In the genomic region with DNA sequence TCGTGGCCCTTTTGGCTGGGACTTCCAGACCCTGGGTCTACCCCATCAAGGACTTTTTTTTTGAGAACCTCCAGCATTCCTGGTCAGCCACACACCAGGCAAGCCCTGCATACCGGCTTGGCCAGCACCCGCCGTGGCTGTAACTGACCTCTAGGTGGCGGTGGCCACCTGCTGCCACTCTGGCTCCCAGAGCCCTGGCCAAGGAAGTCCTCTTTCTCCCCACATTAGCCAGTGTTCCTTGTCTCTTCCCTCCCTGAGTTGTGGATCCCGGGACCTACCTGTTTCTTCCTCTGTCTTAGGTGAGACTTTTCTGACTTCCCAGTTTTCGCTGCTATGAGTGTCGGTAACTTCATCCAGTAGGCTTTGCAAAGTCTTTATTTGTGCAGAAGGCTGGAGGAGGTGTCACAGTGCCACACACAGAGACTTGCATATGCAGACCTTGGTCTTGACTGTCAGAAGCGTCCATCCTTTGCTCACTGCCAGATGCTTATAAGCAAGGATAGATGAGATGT, we compare ENCODE assay signal across 9 cellular contexts.
DNase-seq lines count a peak whose midpoint lies in the region; ATAC-seq and TF ChIP-seq lines count a peak whose summit lies in the region.
"Had no signal": no experiment of that assay in that cellular context is flagged by ENCODE, and none has a peak within 500 bp of the region (broad histone marks: within the 10 kb centered on the region; RNA-seq: fewer than 3 reads in every experiment).

No MANE protein-coding gene starts in this region.

- H3K9me2 ChIP-seq in OCI-LY7 (ENCODE audit: insufficient read depth, low read length): no peaks in the 10 kb centered on the region

- H3K4me1 ChIP-seq in OCI-LY7 (ENCODE audit: insufficient read depth, low read length, poor library complexity, severe bottlenecking) (peaks cover 14% of the 10 kb centered on the region), left ventricle myocardium inferior (peaks cover 6% of the 10 kb centered on the region)

- no peaks in the 10 kb centered on the region for H3K79me2 ChIP-seq in OCI-LY7 (ENCODE audit: insufficient read depth, low read depth, low read length)

- H3K36me3 Mint-ChIP-seq in Calu3 (ENCODE audit: insufficient read depth, unreplicated experiment) (no peaks in the 10 kb centered on the region), progenitor cell of endocrine pancreas (ENCODE audit: insufficient read depth) (no peaks in the 10 kb centered on the region)
- H3K36me3 Mint-ChIP-seq in activated naive CD8-positive, alpha-beta T cell treated with anti-CD3 and anti-CD28 coated beads, Interleukin-2, amount 10 ng/mL, durations not matched to agents 7 days and 5 days: no peaks in the 10 kb centered on the region

- CTCF ChIA-PET in Calu3 (lab: Charles Lee) (no interaction called here), OCI-LY7 (lab: Charles Lee; ENCODE audit: unreplicated experiment) (no interaction called here)

- no peaks in the 10 kb centered on the region for H3K9me3 Mint-ChIP-seq in Calu3 (ENCODE audit: low read depth, unreplicated experiment)
- no peaks in the 10 kb centered on the region for H3K9me3 Mint-ChIP-seq in activated naive CD8-positive, alpha-beta T cell treated with anti-CD3 and anti-CD28 coated beads, Interleukin-2, amount 10 ng/mL, durations not matched to agents 7 days and 5 days
- H3K9me3 Mint-ChIP-seq in progenitor cell of endocrine pancreas (ENCODE audit: low read depth): no peaks in the 10 kb centered on the region

- no peak overlapping the region for H3K27ac ChIP-seq in OCI-LY7 (ENCODE audit: low read depth, low read length, poor library complexity, severe bottlenecking)
- H3K27ac ChIP-seq in left ventricle myocardium inferior (replicated peaks): no peak overlapping the region

- POLR2A ChIA-PET in OCI-LY7 (lab: Charles Lee): no interaction called here
- POLR2A ChIA-PET in activated naive CD8-positive, alpha-beta T cell treated with anti-CD3 and anti-CD28 coated beads, Interleukin-2, amount 10 ng/mL, durations not matched to agents 7 days and 5 days (lab: Charles Lee): no interaction called here

- H3K36me3 ChIP-seq in OCI-LY7 (ENCODE audit: insufficient read depth, low read length) (no peaks in the 10 kb centered on the region; the same call in 1 of the 2 replicates), left ventricle myocardium inferior (no peaks in the 10 kb centered on the region)

- H3K4me3 ChIP-seq in OCI-LY7 (ENCODE audit: low read depth, low read length, poor library complexity, severe bottlenecking) (no peak overlapping the region), left ventricle myocardium inferior (no peak overlapping the region)

- BruUV-seq in Calu3 (replicated peaks; lab: Mats Ljungman, UMichigan): no TSS peak
- BruUV-seq in OCI-LY7 (replicated peaks; lab: Mats Ljungman, UMichigan): no TSS peak

- DNase-seq in Calu3: peak; percentile 82
- DNase-seq in HT-29 (ENCODE audit: low spot score): peak; percentile 70
- DNase-seq in OCI-LY7 (ENCODE audit: low spot score): peak; percentile 61
- DNase-seq in activated naive CD8-positive, alpha-beta T cell treated with anti-CD3 and anti-CD28 coated beads, Interleukin-2, amount 10 ng/mL, durations not matched to agents 7 days and 5 days: peak; percentile 58
- DNase-seq in left ventricle myocardium inferior: peak; percentile 42
- DNase-seq in progenitor cell of endocrine pancreas (ENCODE audit: low spot score, unreplicated experiment): peak; percentile 56

- TF ChIP-seq CTCF in Calu3 (IDR thresholded peaks at IDR 0.05; ENCODE audit: unreplicated experiment): peak; percentile 92
- TF ChIP-seq CTCF in OCI-LY7 (conservative IDR thresholded peaks at IDR 0.05; ENCODE audit: low read length): peak; percentile 95
- peak; percentile 91 for TF ChIP-seq CTCF in left ventricle myocardium inferior (IDR thresholded peaks at IDR 0.05; ENCODE audit: borderline replicate concordance)
- TF ChIP-seq CTCF in progenitor cell of endocrine pancreas (IDR thresholded peaks at IDR 0.05; ENCODE audit: unreplicated experiment): peak; percentile 98

- ATAC-seq in activated naive CD8-positive, alpha-beta T cell treated with anti-CD3 and anti-CD28 coated beads, Interleukin-2, amount 10 ng/mL, durations not matched to agents 7 days and 5 days (ENCODE audit: low read depth): peak; percentile 34
- ATAC-seq in HG02938 (IDR thresholded peaks at IDR 0.05; ENCODE audit: unreplicated experiment) (no peak), GM19023 (IDR thresholded peaks at IDR 0.05; ENCODE audit: unreplicated experiment) (no peak)

- H3K4me3 Mint-ChIP-seq in Calu3 (ENCODE audit: low read depth, unreplicated experiment) (no peak overlapping the region), progenitor cell of endocrine pancreas (ENCODE audit: low read depth) (no peak overlapping the region)
- H3K4me3 Mint-ChIP-seq in activated naive CD8-positive, alpha-beta T cell treated with anti-CD3 and anti-CD28 coated beads, Interleukin-2, amount 10 ng/mL, durations not matched to agents 7 days and 5 days: no peak overlapping the region
- H3K4me3 Mint-ChIP-seq: IgD-negative memory B cell had no signal

- no peaks in the 10 kb centered on the region for H3K27me3 Mint-ChIP-seq in Calu3 (ENCODE audit: unreplicated experiment)
- no peaks in the 10 kb centered on the region for H3K27me3 Mint-ChIP-seq in activated naive CD8-positive, alpha-beta T cell treated with anti-CD3 and anti-CD28 coated beads, Interleukin-2, amount 10 ng/mL, durations not matched to agents 7 days and 5 days
- no peaks in the 10 kb centered on the region for H3K27me3 Mint-ChIP-seq in progenitor cell of endocrine pancreas
- H3K27me3 Mint-ChIP-seq: IgD-negative memory B cell had no signal

- H3K9me3 ChIP-seq in OCI-LY7 (ENCODE audit: low read length) (no peaks in the 10 kb centered on the region), left ventricle myocardium inferior (replicated peaks) (peaks cover 9% of the 10 kb centered on the region)

- intact Hi-C loops in Calu3 (cut with micrococcal nuclease; ENCODE audit: unreplicated experiment) (loop anchor here (1.0 to 5.0 kb wide), 3 partner anchors 117 to 999 kb away; no protein-coding TSS in a partner anchor), OCI-LY7 (cut with micrococcal nuclease; ENCODE audit: unreplicated experiment) (loop anchor here (2.0 to 5.0 kb wide), 2 partner anchors 165 to 362 kb away; no protein-coding TSS in a partner anchor), left ventricle myocardium inferior (cut with micrococcal nuclease) (no loop called here)

- H3K4me1 Mint-ChIP-seq in Calu3 (ENCODE audit: low read depth, unreplicated experiment): peaks cover 5% of the 10 kb centered on the region
- H3K4me1 Mint-ChIP-seq in activated naive CD8-positive, alpha-beta T cell treated with anti-CD3 and anti-CD28 coated beads, Interleukin-2, amount 10 ng/mL, durations not matched to agents 7 days and 5 days: peaks cover 12% of the 10 kb centered on the region
- H3K4me1 Mint-ChIP-seq in progenitor cell of endocrine pancreas (ENCODE audit: low read depth): no peaks in the 10 kb centered on the region

- H3K4me2 ChIP-seq in OCI-LY7 (ENCODE audit: low read length): no peak overlapping the region

- no peaks in the 10 kb centered on the region for H3K27me3 ChIP-seq in left ventricle myocardium inferior (ENCODE audit: low read depth)

- no peak overlapping the region for H3K27ac Mint-ChIP-seq in Calu3 (ENCODE audit: unreplicated experiment)
- H3K27ac Mint-ChIP-seq in activated naive CD8-positive, alpha-beta T cell treated with anti-CD3 and anti-CD28 coated beads, Interleukin-2, amount 10 ng/mL, durations not matched to agents 7 days and 5 days: no peak overlapping the region
- H3K27ac Mint-ChIP-seq in progenitor cell of endocrine pancreas: no peak overlapping the region
- H3K27ac Mint-ChIP-seq: IgD-negative memory B cell had no signal

- H2AFZ ChIP-seq in OCI-LY7 (ENCODE audit: low read length): no peak overlapping the region

- no peaks in the 10 kb centered on the region for H4K20me1 ChIP-seq in OCI-LY7 (ENCODE audit: insufficient read depth, low read length)
